Comparison of ENCODE assay signal across 8 cellular contexts in genomic region chr11:116556483-116556882, GRCh38.
"Had no signal": no experiment of that assay in that cellular context is flagged by ENCODE, and none has a peak within 500 bp of the region (broad histone marks: within the 10 kb centered on the region; RNA-seq: fewer than 3 reads in every experiment).

No MANE protein-coding gene starts in this region.

- H3K4me3 ChIP-seq: GM12878 had no signal

- DNase-seq: GDM1, GF-D8 had no signal

- ATAC-seq: GM12878 had no signal

- FAIRE-seq: G401.6, GM12878, GM12891, GM12892, GM18507, GM19239 had no signal
